Comparison of ENCODE assay signal across 15 cellular contexts in the genomic region with DNA sequence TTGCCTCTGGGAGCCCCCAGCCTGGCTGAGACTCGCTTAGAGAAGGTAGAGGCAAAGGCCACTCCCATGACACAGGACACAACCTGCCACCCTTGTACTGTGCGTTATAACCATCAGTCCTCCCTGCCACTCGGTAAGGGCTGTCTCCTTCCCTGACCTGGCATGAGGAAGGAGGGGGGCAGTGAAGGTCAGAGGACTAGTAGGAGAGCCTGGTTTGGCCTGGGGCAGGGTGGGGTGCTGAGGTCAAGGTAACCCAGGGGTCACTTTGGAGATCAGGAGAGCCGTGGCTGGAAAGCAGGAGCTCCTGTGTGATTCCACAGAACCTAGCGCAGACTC. TPM values are rescaled to one million over a fixed set of nuclear protein-coding genes. Genes with fewer than 3 reads are reported as not detected.
DNase-seq lines count a peak whose midpoint lies in the region; ATAC-seq and TF ChIP-seq lines count a peak whose summit lies in the region.
"Had no signal": no experiment of that assay in that cellular context is flagged by ENCODE, and none has a peak within 500 bp of the region (broad histone marks: within the 10 kb centered on the region; RNA-seq: fewer than 3 reads in every experiment).

No MANE protein-coding gene starts in this region.

- no TSS peak for BruUV-seq in Caco-2 (replicated peaks; lab: Mats Ljungman, UMichigan)

- H3K4me1 ChIP-seq in Caco-2 (peaks cover 7% of the 10 kb centered on the region), adipocyte (ENCODE audit: control insufficient read depth, insufficient read depth, low read length) (peaks cover 10% of the 10 kb centered on the region), right cardiac atrium (ENCODE audit: control insufficient read depth, insufficient read depth, low read length) (peaks cover 7% of the 10 kb centered on the region)
- H3K4me1 ChIP-seq in CD8-positive, alpha-beta memory T cell (ENCODE audit: insufficient read depth, low read length), result peaks cover 24% of the 10 kb centered on the region

- H3K27me3 ChIP-seq in Caco-2 (replicated peaks; ENCODE audit: control insufficient read depth, insufficient read depth, low read length) (no peaks in the 10 kb centered on the region), adipocyte (replicated peaks; ENCODE audit: control insufficient read depth, insufficient read depth, low read length) (no peaks in the 10 kb centered on the region), right cardiac atrium (ENCODE audit: control insufficient read depth, insufficient read depth) (no peaks in the 10 kb centered on the region)
- peaks cover 38% of the 10 kb centered on the region for H3K27me3 ChIP-seq in CD8-positive, alpha-beta memory T cell (ENCODE audit: insufficient read depth, low read length, poor library complexity, severe bottlenecking)

- ATAC-seq in right cardiac atrium (no peak), HG03108 (IDR thresholded peaks at IDR 0.05; ENCODE audit: unreplicated experiment) (no peak), HG02885 (IDR thresholded peaks at IDR 0.05; ENCODE audit: poor library complexity, unreplicated experiment) (no peak)
- ATAC-seq: natural killer cell had no signal

- peak overlapping the region; percentile 85 for H3K4me3 ChIP-seq in Caco-2 (ENCODE audit: low read depth, low read length)
- peak overlapping the region; percentile 95 for H3K4me3 ChIP-seq in adipocyte (ENCODE audit: low read length)
- no peak overlapping the region for H3K4me3 ChIP-seq in right cardiac atrium (ENCODE audit: low read length)
- peak overlapping the region in 1 of 7 experiments; percentile 50 for H3K4me3 ChIP-seq in skin epidermis
- no peak overlapping the region for H3K4me3 ChIP-seq in CD8-positive, alpha-beta memory T cell (ENCODE audit: low read length)

- H3K9me3 Mint-ChIP-seq in Caco-2 (ENCODE audit: unreplicated experiment), result peaks cover 6% of the 10 kb centered on the region
- peaks cover 0 to 14% (median 2%) of the 10 kb centered on the region in 5 donors for H3K9me3 Mint-ChIP-seq in CD8-positive, alpha-beta memory T cell
- H3K9me3 Mint-ChIP-seq: natural killer cell had no signal

- intact Hi-C loops in Caco-2 (cut with micrococcal nuclease; ENCODE audit: unreplicated experiment), result no loop called here
- intact Hi-C loops in right cardiac atrium (cut with DNase I), result no loop called here

- peak overlapping the region; percentile 100 for H3K9ac ChIP-seq in adipocyte (ENCODE audit: low read length)

- CTCF ChIA-PET in Caco-2 (lab: Charles Lee), result interaction anchor here (1.1 kb wide), 2 partner anchors 9 to 11 kb away, joined by 3 to 14 read pairs; no protein-coding TSS in a partner anchor
- CTCF ChIA-PET in CD8-positive, alpha-beta memory T cell (lab: Charles Lee), result no interaction called here

- POLR2A ChIA-PET in Caco-2 (lab: Charles Lee), result interaction anchor here (0.6 to 1.0 kb wide), 4 partner anchors 9 to 1752 kb away, joined by 3 to 6 read pairs (median 4); partner anchors contain the start of gene C1GALT1
- POLR2A ChIA-PET in CD8-positive, alpha-beta memory T cell (lab: Charles Lee), result no interaction called here

- H3K27ac ChIP-seq in right cardiac atrium (ENCODE audit: low read length) (peak overlapping the region; percentile 94), skin epidermis (peak overlapping the region in 14 of 21 experiments; percentile 94 to 100 (median 98))
- no peak overlapping the region for H3K27ac ChIP-seq in CD8-positive, alpha-beta memory T cell (ENCODE audit: low read depth, low read length)

- H3K4me1 Mint-ChIP-seq in Caco-2 (ENCODE audit: low read depth, unreplicated experiment), result peaks cover 15% of the 10 kb centered on the region
- peaks cover 13 to 31% (median 19%) of the 10 kb centered on the region in 3 donors for H3K4me1 Mint-ChIP-seq in CD8-positive, alpha-beta memory T cell

- H3K27me3 Mint-ChIP-seq in Caco-2 (ENCODE audit: insufficient read depth, unreplicated experiment), result no peaks in the 10 kb centered on the region
- peaks cover 45 to 71% of the 10 kb centered on the region in 2 donors for H3K27me3 Mint-ChIP-seq in CD8-positive, alpha-beta memory T cell

- peak overlapping the region; percentile 97 for H3K27ac Mint-ChIP-seq in Caco-2 (ENCODE audit: unreplicated experiment)
- no peak overlapping the region for H3K27ac Mint-ChIP-seq in CD8-positive, alpha-beta memory T cell
- H3K27ac Mint-ChIP-seq: activated naive CD8-positive, alpha-beta T cell; B cell had no signal

- peak overlapping the region; percentile 91 for H3K4me3 Mint-ChIP-seq in Caco-2 (ENCODE audit: unreplicated experiment)
- H3K4me3 Mint-ChIP-seq in CD8-positive, alpha-beta memory T cell, result no peak overlapping the region
- H3K4me3 Mint-ChIP-seq: activated naive CD8-positive, alpha-beta T cell; B cell; natural killer cell had no signal

- 75% methylated on average over 5 of the region's 5 CpGs for WGBS in right cardiac atrium

- DNase-seq in Caco-2, result no peak
- DNase-seq in adipocyte (ENCODE audit: low read depth), result no peak
- DNase-seq in right cardiac atrium, result no peak
- no peak for DNase-seq in CD8-positive, alpha-beta memory T cell
- no peak for DNase-seq in activated CD8-positive, alpha-beta memory T cell treated with anti-CD3 and anti-CD28 coated beads, Interleukin-2, amount 50 U/mL, for 48 hours
- DNase-seq: effector memory CD4-positive, alpha-beta T cell; natural killer cell; stimulated activated CD4-positive, alpha-beta T cell treated with anti-CD3 and anti-CD28 coated beads, Interleukin-1b, Interleukin-23, amount 100 ng/mL, for 48 hours; stimulated activated naive CD4-positive, alpha-beta T cell; T-helper 9 cell had no signal

- TF ChIP-seq CTCF in Caco-2 (IDR thresholded peaks at IDR 0.05; ENCODE audit: insufficient read depth in 1 of 2, low read depth in 1 of 2, low read length in 1 of 2, severe bottlenecking in 1 of 2, unreplicated experiment in 1 of 2), result no peak

- H3K36me3 ChIP-seq in Caco-2 (ENCODE audit: control insufficient read depth, insufficient read depth, low read length) (peaks cover 5% of the 10 kb centered on the region), adipocyte (ENCODE audit: control insufficient read depth, insufficient read depth, low read length, severe bottlenecking) (peaks cover 8% of the 10 kb centered on the region)
- H3K36me3 ChIP-seq in CD8-positive, alpha-beta memory T cell (ENCODE audit: insufficient read depth, low read length), result no peaks in the 10 kb centered on the region

- peaks cover 13% of the 10 kb centered on the region for H3K9me3 ChIP-seq in Caco-2
- no peaks in the 10 kb centered on the region for H3K9me3 ChIP-seq in adipocyte (ENCODE audit: control insufficient read depth, low read length)
- H3K9me3 ChIP-seq in right cardiac atrium (ENCODE audit: control insufficient read depth, low read length), result no peaks in the 10 kb centered on the region
- no peaks in the 10 kb centered on the region for H3K9me3 ChIP-seq in CD8-positive, alpha-beta memory T cell (ENCODE audit: low read length)

- peaks cover 97% of the 10 kb centered on the region for H3K36me3 Mint-ChIP-seq in Caco-2 (ENCODE audit: insufficient read depth, unreplicated experiment)
- peaks cover 0 to 18% (median 7%) of the 10 kb centered on the region in 3 donors for H3K36me3 Mint-ChIP-seq in CD8-positive, alpha-beta memory T cell
- H3K36me3 Mint-ChIP-seq: natural killer cell had no signal

RNA-seq across cellular contexts. Expression of gene TNRC18, which starts 6.9 kb away (rescaled TPM):
- 73.7 and 75.6 TPM in 2 replicates for total RNA-seq in Caco-2 (2022)
- 10 to 100 TPM; 33.1 to 46.6 (median 39.3) TPM for total RNA-seq in right cardiac atrium
- 38.9 TPM for polyA plus RNA-seq in right cardiac atrium
- 10 to 100 TPM; 44.7 to 47.4 TPM for total RNA-seq in CD8-positive, alpha-beta memory T cell
- polyA plus RNA-seq in CD8-positive, alpha-beta memory T cell, result 2.1 TPM

Comparison
In these comparisons a context has a peak if more than half of its experiments do, and no peak if none do; other contexts are left out.
1. H3K4me3 ChIP-seq: peak in Caco-2 (single experiment) and adipocyte (single experiment); none in right cardiac atrium (single experiment) and CD8-positive, alpha-beta memory T cell (single experiment).